18 cellular contexts compared by ENCODE assay signal in genomic region chr6:116954335-116954734, GRCh38.
DNase-seq lines count a peak whose midpoint lies in the region; ATAC-seq and TF ChIP-seq lines count a peak whose summit lies in the region.
"Had no signal": no experiment of that assay in that cellular context is flagged by ENCODE, and none has a peak within 500 bp of the region (broad histone marks: within the 10 kb centered on the region; RNA-seq: fewer than 3 reads in every experiment).

No MANE protein-coding gene starts in this region.

- H3K27me3 ChIP-seq in hepatocyte (no peaks in the 10 kb centered on the region), liver (ENCODE audit: control insufficient read depth in 4 of 4, insufficient read depth in 4 of 4, low read length in 3 of 4) (no peaks in the 10 kb centered on the region)

- TF ChIP-seq CTCF in hepatocyte (IDR thresholded peaks at IDR 0.05; ENCODE audit: poor library complexity), result no peak
- TF ChIP-seq CTCF in liver (IDR thresholded peaks at IDR 0.05; ENCODE audit: low read depth, low read length, missing input control), result no peak

- no peak for ATAC-seq in activated naive CD4-positive, alpha-beta T cell treated with anti-CD3 and anti-CD28 coated beads, Interleukin-2, amount 50 U/mL, for 72 hours
- ATAC-seq: A549 had no signal

- peak overlapping the region in 1 of 2 donors; percentile 57 for H3K9ac ChIP-seq in liver (ENCODE audit: low read depth in 1 of 2, low read length in 2 of 2)
- H3K9ac ChIP-seq: GM23248 had no signal

- no peaks in the 10 kb centered on the region for H3K9me3 Mint-ChIP-seq in activated naive CD4-positive, alpha-beta T cell treated with anti-CD3 and anti-CD28 coated beads, Interleukin-2, amount 50 U/mL, for 72 hours
- no peaks in the 10 kb centered on the region for H3K9me3 Mint-ChIP-seq in activated T-helper 2 cell treated with anti-CD3 and anti-CD28 coated beads, Interferon-gamma antibody, Interleukin-2, Interleukin-4, amounts not matched to agents 10 μg/mL and 5 μg/mL and 100 μg/mL, durations not matched to agents 14 hours and 24 hours and 36 hours
- H3K9me3 Mint-ChIP-seq: CD4-positive, alpha-beta T cell; IgD-negative memory B cell had no signal

- H3K36me3 ChIP-seq in hepatocyte (replicated peaks; ENCODE audit: insufficient read depth, low read depth) (no peaks in the 10 kb centered on the region), liver (ENCODE audit: control insufficient read depth in 4 of 4, insufficient read depth in 3 of 4, low read depth in 1 of 4, low read length in 3 of 4) (no peaks in the 10 kb centered on the region)

- peak overlapping the region; percentile 60 for H3K4me2 ChIP-seq in hepatocyte
- H3K4me2 ChIP-seq: A549 had no signal

- H3K9me3 ChIP-seq in hepatocyte (ENCODE audit: low read depth) (no peaks in the 10 kb centered on the region), liver (ENCODE audit: control insufficient read depth in 4 of 4, low read length in 3 of 4) (no peaks in the 10 kb centered on the region)
- H3K9me3 ChIP-seq: A549 had no signal

- H3K27me3 Mint-ChIP-seq in activated T-helper 2 cell treated with anti-CD3 and anti-CD28 coated beads, Interferon-gamma antibody, Interleukin-2, Interleukin-4, amounts not matched to agents 10 μg/mL and 5 μg/mL and 100 μg/mL, durations not matched to agents 14 hours and 24 hours and 36 hours (ENCODE audit: low read depth), result no peaks in the 10 kb centered on the region

- H3K4me3 ChIP-seq in hepatocyte (no peak overlapping the region), liver (ENCODE audit: low read depth in 1 of 3, low read length in 3 of 3) (peak overlapping the region in 1 of 3 donors; percentile 27)
- H3K4me3 ChIP-seq: A549, GM23248 had no signal

- no peaks in the 10 kb centered on the region for H4K20me1 ChIP-seq in hepatocyte (ENCODE audit: insufficient read depth, poor library complexity, severe bottlenecking)

- H3K27ac ChIP-seq in hepatocyte (peak overlapping the region; percentile 42), liver (ENCODE audit: low read depth in 1 of 2, low read length in 2 of 2) (peak overlapping the region; percentile 4 to 67)
- H3K27ac ChIP-seq: 22Rv1, A549, C4-2B, GM23248 had no signal

- DNase-seq in DMS53 (lab: John Stamatoyannopoulos, UW), result peak; percentile 34
- no peak for DNase-seq in DMS53 treated with DMSO at 0.1 percent for 48 hours (lab: John Stamatoyannopoulos, UW; ENCODE audit: unreplicated experiment)
- DNase-seq in NCI-H69 (lab: John Stamatoyannopoulos, UW), result peak; percentile 43
- DNase-seq in hepatocyte (ENCODE audit: low spot score), result no peak
- DNase-seq in ecto neural progenitor cell (ENCODE audit: low spot score), result no peak
- DNase-seq in activated naive CD4-positive, alpha-beta T cell treated with anti-CD3 and anti-CD28 coated beads, Interleukin-2, amount 50 U/mL, for 72 hours (ENCODE audit: low spot score in 2 of 2), result no peak
- DNase-seq in activated T-helper 2 cell treated with anti-CD3 and anti-CD28 coated beads, Interferon-gamma antibody, Interleukin-2, Interleukin-4, amounts not matched to agents 10 μg/mL and 5 μg/mL and 100 μg/mL, durations not matched to agents 14 hours and 24 hours and 36 hours (ENCODE audit: low spot score), result no peak
- DNase-seq: AML-193; CD4-positive, alpha-beta T cell; DND-41; EL; GM23248; HCEC 1CT had no signal

- TF ChIP-seq RAD21 in liver (IDR thresholded peaks at IDR 0.05), result no peak

- no peaks in the 10 kb centered on the region for H3K9me2 ChIP-seq in hepatocyte (replicated peaks; ENCODE audit: insufficient read depth)

- H3K27ac Mint-ChIP-seq in activated naive CD4-positive, alpha-beta T cell treated with anti-CD3 and anti-CD28 coated beads, Interleukin-2, amount 50 U/mL, for 72 hours, result no peak overlapping the region
- no peak overlapping the region for H3K27ac Mint-ChIP-seq in activated T-helper 2 cell treated with anti-CD3 and anti-CD28 coated beads, Interferon-gamma antibody, Interleukin-2, Interleukin-4, amounts not matched to agents 10 μg/mL and 5 μg/mL and 100 μg/mL, durations not matched to agents 14 hours and 24 hours and 36 hours
- H3K27ac Mint-ChIP-seq: CD4-positive, alpha-beta T cell; IgD-negative memory B cell had no signal

- no peaks in the 10 kb centered on the region for H3K79me2 ChIP-seq in hepatocyte

- H3K4me3 Mint-ChIP-seq in activated T-helper 2 cell treated with anti-CD3 and anti-CD28 coated beads, Interferon-gamma antibody, Interleukin-2, Interleukin-4, amounts not matched to agents 10 μg/mL and 5 μg/mL and 100 μg/mL, durations not matched to agents 14 hours and 24 hours and 36 hours (ENCODE audit: low read depth), result no peak overlapping the region
- H3K4me3 Mint-ChIP-seq: CD4-positive, alpha-beta T cell; IgD-negative memory B cell had no signal

- WGBS in hepatocyte (ENCODE audit: low lambda C conversion rate, missing lambda C conversion rate), result 42% methylated on average over 2 of the region's 2 CpGs
- 6% methylated on average over 2 of the region's 2 CpGs for WGBS in liver

- intact Hi-C loops in activated T-helper 2 cell treated with anti-CD3 and anti-CD28 coated beads, Interferon-gamma antibody, Interleukin-2, Interleukin-4, amounts not matched to agents 10 μg/mL and 5 μg/mL and 100 μg/mL, durations not matched to agents 14 hours and 24 hours and 36 hours (cut with micrococcal nuclease), result no loop called here

- no peaks in the 10 kb centered on the region for H3K4me1 Mint-ChIP-seq in activated T-helper 2 cell treated with anti-CD3 and anti-CD28 coated beads, Interferon-gamma antibody, Interleukin-2, Interleukin-4, amounts not matched to agents 10 μg/mL and 5 μg/mL and 100 μg/mL, durations not matched to agents 14 hours and 24 hours and 36 hours (ENCODE audit: low read depth)
- H3K4me1 Mint-ChIP-seq: IgD-negative memory B cell had no signal

- no peak overlapping the region for H2AFZ ChIP-seq in hepatocyte
- H2AFZ ChIP-seq: GM23248 had no signal

- no peaks in the 10 kb centered on the region for H3K36me3 Mint-ChIP-seq in activated naive CD4-positive, alpha-beta T cell treated with anti-CD3 and anti-CD28 coated beads, Interleukin-2, amount 50 U/mL, for 72 hours
- H3K36me3 Mint-ChIP-seq in activated T-helper 2 cell treated with anti-CD3 and anti-CD28 coated beads, Interferon-gamma antibody, Interleukin-2, Interleukin-4, amounts not matched to agents 10 μg/mL and 5 μg/mL and 100 μg/mL, durations not matched to agents 14 hours and 24 hours and 36 hours (ENCODE audit: low read depth), result no peaks in the 10 kb centered on the region
- H3K36me3 Mint-ChIP-seq: IgD-negative memory B cell had no signal

- H3K4me1 ChIP-seq in hepatocyte (ENCODE audit: insufficient read depth), result peaks cover 26% of the 10 kb centered on the region
- peaks cover 1 to 22% (median 16%) of the 10 kb centered on the region in 4 donors for H3K4me1 ChIP-seq in liver (ENCODE audit: control insufficient read depth in 4 of 4, insufficient read depth in 4 of 4, low read length in 3 of 4)
- H3K4me1 ChIP-seq: A549 had no signal

TF ChIP-seq in liver, 16 proteins besides CTCF, POLR2A, EP300 and RAD21 (continues in another document):
- TF ChIP-seq JUND (IDR thresholded peaks at IDR 0.05) (no peak), SP1 (IDR thresholded peaks at IDR 0.05) (no peak), RXRA (IDR thresholded peaks at IDR 0.05) (no peak), ZBTB33 (IDR thresholded peaks at IDR 0.05) (no peak), YY1 (IDR thresholded peaks at IDR 0.05) (no peak), NR2F2 (IDR thresholded peaks at IDR 0.05) (no peak), MAX (IDR thresholded peaks at IDR 0.05) (no peak), REST (IDR thresholded peaks at IDR 0.05) (no peak), HNF4G (IDR thresholded peaks at IDR 0.05) (no peak), FOXA1 (IDR thresholded peaks at IDR 0.05) (no peak), EGR1 (IDR thresholded peaks at IDR 0.05; ENCODE audit: low read depth in 2 of 2) (no peak)

Comparison
In these comparisons a context has a peak if more than half of its experiments do, and no peak if none do; other contexts are left out.
1. DNase-seq: peak in DMS53 (single experiment) and NCI-H69 (single experiment); none in DMS53 treated with DMSO at 0.1 percent for 48 hours (single experiment), hepatocyte (single experiment), ecto neural progenitor cell (single experiment), activated naive CD4-positive, alpha-beta T cell treated with anti-CD3 and anti-CD28 coated beads, Interleukin-2, amount 50 U/mL, for 72 hours (0 of 2) and activated T-helper 2 cell treated with anti-CD3 and anti-CD28 coated beads, Interferon-gamma antibody, Interleukin-2, Interleukin-4, amounts not matched to agents 10 μg/mL and 5 μg/mL and 100 μg/mL, durations not matched to agents 14 hours and 24 hours and 36 hours (single experiment).